18 cellular contexts compared by ENCODE assay signal in genomic region chr20:4880051-4880450, GRCh38. TPM values are rescaled to one million over a fixed set of nuclear protein-coding genes. Genes with fewer than 3 reads are reported as not detected.
DNase-seq lines count a peak whose midpoint lies in the region; ATAC-seq and TF ChIP-seq lines count a peak whose summit lies in the region.
"Had no signal": no experiment of that assay in that cellular context is flagged by ENCODE, and none has a peak within 500 bp of the region (broad histone marks: within the 10 kb centered on the region; RNA-seq: fewer than 3 reads in every experiment).

No MANE protein-coding gene starts in this region.

- H3K9me3 Mint-ChIP-seq in Caco-2 (ENCODE audit: unreplicated experiment) = no peaks in the 10 kb centered on the region
- H3K9me3 Mint-ChIP-seq in WTC11 = no peaks in the 10 kb centered on the region
- H3K9me3 Mint-ChIP-seq in memory B cell = no peaks in the 10 kb centered on the region
- no peaks in the 10 kb centered on the region for H3K9me3 Mint-ChIP-seq in stimulated activated naive B cell treated with anti-CD40 and anti-IgM and Interleukin-4, amounts not matched to agents 10 μg/mL and 1 μg/mL and 100 μg/mL, for 72 hours
- H3K9me3 Mint-ChIP-seq in glutamatergic neuron (ENCODE audit: unreplicated experiment) = no peaks in the 10 kb centered on the region
- H3K9me3 Mint-ChIP-seq: CD8-positive, alpha-beta T cell; IgD-negative memory B cell had no signal

- H3K36me3 Mint-ChIP-seq in Caco-2 (ENCODE audit: insufficient read depth, unreplicated experiment) (peaks cover 14% of the 10 kb centered on the region), WTC11 (no peaks in the 10 kb centered on the region; the same call in 1 of the 2 replicates), memory B cell (peaks cover 31% of the 10 kb centered on the region), glutamatergic neuron (ENCODE audit: unreplicated experiment) (no peaks in the 10 kb centered on the region)
- peaks cover 48 to 64% of the 10 kb centered on the region in 2 donors for H3K36me3 Mint-ChIP-seq in stimulated activated naive B cell treated with anti-CD40 and anti-IgM and Interleukin-4, amounts not matched to agents 10 μg/mL and 1 μg/mL and 100 μg/mL, for 72 hours

- BruUV-seq in Caco-2 (replicated peaks; lab: Mats Ljungman, UMichigan) = no TSS peak

- no peaks in the 10 kb centered on the region for H3K9me3 ChIP-seq in Caco-2

- no peak for ATAC-seq in WTC11
- no peak for ATAC-seq in memory B cell (ENCODE audit: low read depth)
- no peak for ATAC-seq in stimulated activated naive B cell treated with anti-CD40 and anti-IgM and Interleukin-4, amounts not matched to agents 10 μg/mL and 1 μg/mL and 100 μg/mL, for 72 hours (replicated peaks)
- ATAC-seq: CD8-positive, alpha-beta T cell; Panc1; Right ventricle myocardium inferior had no signal

- intact Hi-C loops in Caco-2 (cut with micrococcal nuclease; ENCODE audit: unreplicated experiment) = no loop called here

- H3K27me3 Mint-ChIP-seq in Caco-2 (ENCODE audit: insufficient read depth, unreplicated experiment) (no peaks in the 10 kb centered on the region), WTC11 (ENCODE audit: low read depth) (no peaks in the 10 kb centered on the region), memory B cell (no peaks in the 10 kb centered on the region), glutamatergic neuron (ENCODE audit: unreplicated experiment) (peaks cover 2% of the 10 kb centered on the region)
- H3K27me3 Mint-ChIP-seq in stimulated activated naive B cell treated with anti-CD40 and anti-IgM and Interleukin-4, amounts not matched to agents 10 μg/mL and 1 μg/mL and 100 μg/mL, for 72 hours = no peaks in the 10 kb centered on the region
- H3K27me3 Mint-ChIP-seq: IgD-negative memory B cell had no signal

- H3K36me3 ChIP-seq in Caco-2 (ENCODE audit: control insufficient read depth, insufficient read depth, low read length) = no peaks in the 10 kb centered on the region; the same call in 1 of the 2 replicates

- no peaks in the 10 kb centered on the region for H3K4me1 ChIP-seq in Caco-2

- DNase-seq in Caco-2 (no peak), WTC11 (ENCODE audit: low spot score) (no peak), memory B cell (ENCODE audit: low spot score in 2 of 2) (no peak), mucosa of gallbladder (ENCODE audit: low spot score) (no peak), glutamatergic neuron (no peak), NCI-H510A treated with DMSO at 0.1 percent for 48 hours (lab: John Stamatoyannopoulos, UW) (no peak)
- no peak for DNase-seq in stimulated activated naive B cell treated with anti-CD40 and anti-IgM and Interleukin-4, amounts not matched to agents 10 μg/mL and 1 μg/mL and 100 μg/mL, for 72 hours
- DNase-seq: CD8-positive, alpha-beta T cell; DND-41; HCEC 1CT; Kasumi-1; MM.1S; NCI-H1092 treated with DMSO at 0.1 percent for 48 hours; NCI-H2227 treated with DMSO at 0.1 percent for 48 hours; NCI-H524 treated with DMSO at 0.1 percent for 48 hours had no signal

- peaks cover 5% of the 10 kb centered on the region for H3K4me1 Mint-ChIP-seq in Caco-2 (ENCODE audit: low read depth, unreplicated experiment)
- H3K4me1 Mint-ChIP-seq in WTC11 = peaks cover 5% of the 10 kb centered on the region; the same call in 1 of the 2 replicates
- peaks cover 5% of the 10 kb centered on the region for H3K4me1 Mint-ChIP-seq in memory B cell
- H3K4me1 Mint-ChIP-seq in stimulated activated naive B cell treated with anti-CD40 and anti-IgM and Interleukin-4, amounts not matched to agents 10 μg/mL and 1 μg/mL and 100 μg/mL, for 72 hours = peaks cover 4 to 18% of the 10 kb centered on the region in 2 donors
- peaks cover 6% of the 10 kb centered on the region for H3K4me1 Mint-ChIP-seq in glutamatergic neuron (ENCODE audit: low read depth, unreplicated experiment)

- H3K27me3 ChIP-seq in Caco-2 (replicated peaks; ENCODE audit: control insufficient read depth, insufficient read depth, low read length) = no peaks in the 10 kb centered on the region

- H3K4me3 Mint-ChIP-seq in Caco-2 (ENCODE audit: unreplicated experiment) (no peak overlapping the region), WTC11 (no peak overlapping the region), memory B cell (no peak overlapping the region), glutamatergic neuron (ENCODE audit: unreplicated experiment) (no peak overlapping the region)
- no peak overlapping the region for H3K4me3 Mint-ChIP-seq in stimulated activated naive B cell treated with anti-CD40 and anti-IgM and Interleukin-4, amounts not matched to agents 10 μg/mL and 1 μg/mL and 100 μg/mL, for 72 hours
- H3K4me3 Mint-ChIP-seq: CD8-positive, alpha-beta T cell; IgD-negative memory B cell had no signal

- H3K27ac Mint-ChIP-seq in Caco-2 (ENCODE audit: unreplicated experiment) (peak overlapping the region; percentile 3), WTC11 (peak overlapping the region; percentile 20; the same call in 1 of the 2 replicates), memory B cell (peak overlapping the region; percentile 67), glutamatergic neuron (ENCODE audit: unreplicated experiment) (no peak overlapping the region)
- peak overlapping the region; percentile 0 for H3K27ac Mint-ChIP-seq in stimulated activated naive B cell treated with anti-CD40 and anti-IgM and Interleukin-4, amounts not matched to agents 10 μg/mL and 1 μg/mL and 100 μg/mL, for 72 hours

- POLR2A ChIA-PET in Caco-2 (lab: Charles Lee) = no interaction called here
- POLR2A ChIA-PET in WTC11 (lab: Charles Lee) = no interaction called here

- CTCF ChIA-PET in Caco-2 (lab: Charles Lee) (no interaction called here), WTC11 (lab: Charles Lee) (interaction anchor here (1.4 kb wide), 1 partner anchor 131 kb away, joined by 3 read pairs; no protein-coding TSS in a partner anchor)

- TF ChIP-seq CTCF in Caco-2 (IDR thresholded peaks at IDR 0.05; ENCODE audit: insufficient read depth in 1 of 2, low read depth in 1 of 2, low read length in 1 of 2, severe bottlenecking in 1 of 2, unreplicated experiment in 1 of 2) (no peak), WTC11 (IDR thresholded peaks at IDR 0.05) (no peak), glutamatergic neuron (IDR thresholded peaks at IDR 0.05; ENCODE audit: partially characterized antibody, unreplicated experiment) (no peak)

- H3K4me3 ChIP-seq in Caco-2 (ENCODE audit: low read depth, low read length) = no peak overlapping the region

TF ChIP-seq in WTC11, 78 proteins besides CTCF, POLR2A, EP300 and RAD21:
- TF ChIP-seq PRRX2 (CRISPR knock-in tag; IDR thresholded peaks at IDR 0.05) = no peak
- TF ChIP-seq ZSCAN18 (CRISPR knock-in tag; IDR thresholded peaks at IDR 0.05) = no peak
- TF ChIP-seq IRF1 (CRISPR knock-in tag; IDR thresholded peaks at IDR 0.05) = no peak
- no peak for TF ChIP-seq ZNF263 (CRISPR knock-in tag; IDR thresholded peaks at IDR 0.05; ENCODE audit: low read depth)
- TF ChIP-seq MXD4 (CRISPR knock-in tag; IDR thresholded peaks at IDR 0.05; ENCODE audit: borderline replicate concordance) = no peak
- no peak for TF ChIP-seq ZNF138 (CRISPR knock-in tag; conservative IDR thresholded peaks at IDR 0.05)
- no peak for TF ChIP-seq CBFB (CRISPR knock-in tag; IDR thresholded peaks at IDR 0.05; ENCODE audit: low read depth)
- TF ChIP-seq NFE2L1 (CRISPR knock-in tag; IDR thresholded peaks at IDR 0.05) = no peak
- TF ChIP-seq MYBL2 (CRISPR knock-in tag; IDR thresholded peaks at IDR 0.05) = no peak

RNA-seq across cellular contexts. Expression of gene RASSF2, which starts 56.6 kb away (rescaled TPM):
- total RNA-seq in Caco-2 (2022) (3.4 and 3.5 TPM in 2 replicates), WTC11 (2021) (7.4 to 8.6 TPM (median 8.4 TPM) in 3 replicates), mucosa of gallbladder (20.7 TPM), glutamatergic neuron (ENCODE audit: unreplicated experiment) (62.8 TPM)
